ENCODE assay signal across 28 cellular contexts in genomic region chr3:138972941-138973340, GRCh38. TPM values are rescaled to one million over a fixed set of nuclear protein-coding genes. Genes with fewer than 3 reads are reported as not detected.
DNase-seq lines count a peak whose midpoint lies in the region; ATAC-seq and TF ChIP-seq lines count a peak whose summit lies in the region.
"Had no signal": no experiment of that assay in that cellular context is flagged by ENCODE, and none has a peak within 500 bp of the region (broad histone marks: within the 10 kb centered on the region; RNA-seq: fewer than 3 reads in every experiment).

No MANE protein-coding gene starts in this region.

- no peak overlapping the region for H2BK5ac ChIP-seq in neuronal stem cell (ENCODE audit: low read length)

- no peak overlapping the region for H3K4ac ChIP-seq in neuronal stem cell (ENCODE audit: low read length)

- no peak overlapping the region for H2BK120ac ChIP-seq in neuronal stem cell (ENCODE audit: low read depth, low read length)

- no peak overlapping the region for H4K8ac ChIP-seq in neuronal stem cell (ENCODE audit: low read depth, low read length)

- intact Hi-C loops in cardiac septum (cut with DNase I) (no loop called here), heart left ventricle (cut with DNase I) (no loop called here), posterior vena cava (cut with DNase I) (no loop called here)

- no peaks in the 10 kb centered on the region for H3K79me1 ChIP-seq in neuronal stem cell (ENCODE audit: low read depth, low read length)

- TF ChIP-seq CTCF in heart left ventricle (IDR thresholded peaks at IDR 0.05): no peak

- ATAC-seq in heart left ventricle (no peak), HG02571 (IDR thresholded peaks at IDR 0.05; ENCODE audit: unreplicated experiment) (no peak)
- ATAC-seq: A549, GM12878 had no signal

- no peak overlapping the region for H3K18ac ChIP-seq in neuronal stem cell (ENCODE audit: low read length)

- no peak overlapping the region for H3K4me3 ChIP-seq in heart left ventricle
- H3K4me3 ChIP-seq in neuronal stem cell (ENCODE audit: low read length in 2 of 2): no peak overlapping the region
- H3K4me3 ChIP-seq: A549, BLaER1, GM12878 had no signal

- no peak overlapping the region for H2BK12ac ChIP-seq in neuronal stem cell (ENCODE audit: low read length)

- DNase-seq in cardiac septum (ENCODE audit: low spot score): peak; percentile 57
- no peak for DNase-seq in heart left ventricle
- DNase-seq in neuronal stem cell (ENCODE audit: low spot score): no peak
- DNase-seq in posterior vena cava (ENCODE audit: low spot score): peak; percentile 69
- DNase-seq in islet precursor cell: no peak
- no peak for DNase-seq in AG08395 (ENCODE audit: low spot score)
- DNase-seq: BE2C; C1 segment of cervical spinal cord; CD4-positive, alpha-beta memory T cell; CD4-positive, CD25-positive, alpha-beta regulatory T cell; CD8-positive, alpha-beta memory T cell; COR-L47; DMS 273 treated with DMSO at 0.1 percent for 48 hours; DMS153; DMS53; DMS79; DND-41; EL; GDM1 had no signal

- H2AFZ ChIP-seq in neuronal stem cell (ENCODE audit: low read length): no peak overlapping the region

- H2BK15ac ChIP-seq in neuronal stem cell (ENCODE audit: low read length): peak overlapping the region; percentile 45

- no peak overlapping the region for H3K14ac ChIP-seq in neuronal stem cell (ENCODE audit: low read length)

- H3K27me3 ChIP-seq in heart left ventricle (peaks cover 0 to 26% (median 6%) of the 10 kb centered on the region in 9 donors), neuronal stem cell (ENCODE audit: control insufficient read depth in 3 of 3, insufficient read depth in 3 of 3, low read depth in 1 of 3, low read length in 3 of 3) (no peaks in the 10 kb centered on the region)
- H3K27me3 ChIP-seq: BE2C, BLaER1 had no signal

- no peaks in the 10 kb centered on the region for H3K4me1 ChIP-seq in heart left ventricle
- H3K4me1 ChIP-seq in neuronal stem cell (ENCODE audit: control insufficient read depth in 2 of 2, insufficient read depth in 1 of 2, low read depth in 1 of 2, low read length in 2 of 2): peaks cover 0 to 5% of the 10 kb centered on the region in 2 donors
- H3K4me1 ChIP-seq: BE2C had no signal

- H3K36me3 ChIP-seq in heart left ventricle: no peaks in the 10 kb centered on the region
- H3K36me3 ChIP-seq in neuronal stem cell (replicated peaks in 1 of 2; ENCODE audit: control insufficient read depth in 2 of 2, insufficient read depth in 2 of 2, low read length in 2 of 2): no peaks in the 10 kb centered on the region
- H3K36me3 ChIP-seq: BE2C, BLaER1 had no signal

- H3K9me3 ChIP-seq in heart left ventricle (no peaks in the 10 kb centered on the region), neuronal stem cell (replicated peaks in 1 of 2; ENCODE audit: control insufficient read depth in 2 of 2, insufficient read depth in 1 of 2, low read depth in 1 of 2, low read length in 2 of 2) (no peaks in the 10 kb centered on the region)
- H3K9me3 ChIP-seq: A549, BE2C, BLaER1 had no signal

- TF ChIP-seq POLR2A in heart left ventricle (IDR thresholded peaks at IDR 0.05): no peak

- peak overlapping the region; percentile 32 for H3K23ac ChIP-seq in neuronal stem cell (ENCODE audit: low read depth, low read length, poor library complexity)

- no peak overlapping the region for H4K91ac ChIP-seq in neuronal stem cell (ENCODE audit: low read depth, low read length, poor library complexity)

- no peak overlapping the region for H3K4me2 ChIP-seq in neuronal stem cell (ENCODE audit: insufficient read depth, low read length, poor library complexity, severe bottlenecking)
- H3K4me2 ChIP-seq: A549, BLaER1 had no signal

- 86 to 89% (median 88%) methylated on average over 5 of the region's 5 CpGs for WGBS in heart left ventricle, 4 donors
- WGBS in neuronal stem cell (ENCODE audit: extremely low coverage in 2 of 2, insufficient read length in 2 of 2, insufficient replicate concordance in 1 of 2), 2 donors: no CpG with 5 or more reads among the region's 5 CpGs

- no peak overlapping the region for H3K9ac ChIP-seq in neuronal stem cell (ENCODE audit: low read depth, low read length, poor library complexity)
- H3K9ac ChIP-seq: BLaER1 had no signal

- H2AK5ac ChIP-seq in neuronal stem cell (ENCODE audit: low read depth, low read length): no peak overlapping the region

- H3K27ac ChIP-seq in heart left ventricle: no peak overlapping the region
- no peak overlapping the region for H3K27ac ChIP-seq in neuronal stem cell (replicated peaks; ENCODE audit: low read length)
- H3K27ac ChIP-seq: 22Rv1, A549, BLaER1 had no signal

RNA-seq across cellular contexts. Expression of gene FOXL2NB, which starts 25.9 kb away (rescaled TPM):
- not detected for total RNA-seq in cardiac septum
- under 1 TPM in 1 of 9 donors, not detected in 8; 0.25 TPM for total RNA-seq in heart left ventricle
- not detected for polyA plus RNA-seq in heart left ventricle
- 0.01 TPM for polyA plus RNA-seq in neuronal stem cell (2013, experiment 1 of 2)
- not detected for polyA plus RNA-seq in neuronal stem cell (2013, experiment 2 of 2)
- not detected for total RNA-seq in posterior vena cava
- total RNA-seq: CD4-positive, alpha-beta memory T cell; CD4-positive, CD25-positive, alpha-beta regulatory T cell; CD8-positive, alpha-beta memory T cell; GM12878 had no signal
- polyA plus RNA-seq: CD14-positive monocyte; CD4-positive, CD25-positive, alpha-beta regulatory T cell; CD8-positive, alpha-beta memory T cell; GM12878 had no signal

RNA-seq across cellular contexts. Expression of gene FOXL2, which starts 26.0 kb away (rescaled TPM):
- total RNA-seq in cardiac septum (0.11 TPM), heart left ventricle (not detected), posterior vena cava (not detected)
- polyA plus RNA-seq in heart left ventricle: not detected
- 0.04 TPM for polyA plus RNA-seq in neuronal stem cell (2013, experiment 1 of 2)
- polyA plus RNA-seq in neuronal stem cell (2013, experiment 2 of 2): 0.04 TPM
- total RNA-seq: CD4-positive, alpha-beta memory T cell; CD4-positive, CD25-positive, alpha-beta regulatory T cell; CD8-positive, alpha-beta memory T cell; G401; GM12878 had no signal
- polyA plus RNA-seq: CD14-positive monocyte; CD4-positive, alpha-beta memory T cell; CD4-positive, CD25-positive, alpha-beta regulatory T cell; CD8-positive, alpha-beta memory T cell; GM12878 had no signal

RNA-seq across cellular contexts. Expression of gene PRR23A, which starts 33.1 kb away (rescaled TPM):
- total RNA-seq in cardiac septum (not detected), heart left ventricle (not detected), posterior vena cava (not detected)
- not detected for polyA plus RNA-seq in heart left ventricle
- not detected for polyA plus RNA-seq in neuronal stem cell (2013, experiment 1 of 2)
- polyA plus RNA-seq in neuronal stem cell (2013, experiment 2 of 2): not detected
- total RNA-seq: A172; CD4-positive, alpha-beta memory T cell; CD4-positive, CD25-positive, alpha-beta regulatory T cell; CD8-positive, alpha-beta memory T cell; Daoy; G401; GM12878 had no signal
- polyA plus RNA-seq: A549; CD14-positive monocyte; CD4-positive, alpha-beta memory T cell; CD4-positive, CD25-positive, alpha-beta regulatory T cell; CD8-positive, alpha-beta memory T cell; GM12878 had no signal

RNA-seq across cellular contexts. Expression of gene PRR23B, which starts 47.8 kb away (rescaled TPM):
- total RNA-seq in cardiac septum: not detected
- not detected for total RNA-seq in heart left ventricle
- not detected for polyA plus RNA-seq in heart left ventricle
- not detected for polyA plus RNA-seq in neuronal stem cell (2013, experiment 1 of 2)
- polyA plus RNA-seq in neuronal stem cell (2013, experiment 2 of 2): not detected
- not detected for total RNA-seq in posterior vena cava
- total RNA-seq: A172; CD4-positive, alpha-beta memory T cell; CD4-positive, CD25-positive, alpha-beta regulatory T cell; CD8-positive, alpha-beta memory T cell; Daoy; G401; GM12878 had no signal
- polyA plus RNA-seq: A549; CD14-positive monocyte; CD4-positive, alpha-beta memory T cell; CD4-positive, CD25-positive, alpha-beta regulatory T cell; CD8-positive, alpha-beta memory T cell; GM12878 had no signal

Comparison
In these comparisons a context has a peak if more than half of its experiments do, and no peak if none do; other contexts are left out.
1. DNase-seq: peak in cardiac septum (single experiment) and posterior vena cava (single experiment); none in heart left ventricle (0 of 5), neuronal stem cell (single experiment), islet precursor cell (single experiment) and AG08395 (single experiment).